Comparison of ENCODE assay signal across 14 cellular contexts in genomic region chr1:100734716-100735115, GRCh38. TPM values are rescaled to one million over a fixed set of nuclear protein-coding genes. Genes with fewer than 3 reads are reported as not detected.
A peak's percentile ranks its signal among the peaks of the same experiment; 100 is the strongest.
DNase-seq lines count a peak whose midpoint lies in the region; TF ChIP-seq lines count a peak whose summit lies in the region.
"Had no signal": no experiment of that assay in that cellular context is flagged by ENCODE, and none has a peak within 500 bp of the region (broad histone marks: within the 10 kb centered on the region; RNA-seq: fewer than 3 reads in every experiment).

No MANE protein-coding gene starts in this region.

- no peak for TF ChIP-seq CTCF in epithelial cell of proximal tubule (conservative IDR thresholded peaks at IDR 0.05; ENCODE audit: low read depth, low read length)
- no peak for TF ChIP-seq CTCF in neural progenitor cell (IDR thresholded peaks at IDR 0.05)
- TF ChIP-seq CTCF in dorsolateral prefrontal cortex (IDR thresholded peaks at IDR 0.05 in 54 of 56, conservative IDR thresholded peaks at IDR 0.05 in 2 of 56; ENCODE audit: low read depth in 1 of 56, partially characterized antibody in 56 of 56), result no peak

- no peaks in the 10 kb centered on the region for H3K27me3 Mint-ChIP-seq in neural progenitor cell (ENCODE audit: insufficient read depth, low read depth)

- no peaks in the 10 kb centered on the region for H3K79me2 ChIP-seq in neural progenitor cell (ENCODE audit: low read depth)

- H3K4me3 Mint-ChIP-seq in neural progenitor cell, result no peak overlapping the region
- H3K4me3 Mint-ChIP-seq: CD14-positive monocyte; naive thymus-derived CD4-positive, alpha-beta T cell had no signal

- no peak overlapping the region for H3K27ac Mint-ChIP-seq in neural progenitor cell
- H3K27ac Mint-ChIP-seq: CD14-positive monocyte; naive thymus-derived CD4-positive, alpha-beta T cell had no signal

- intact Hi-C loops in dorsolateral prefrontal cortex (cut with DNase I), result no loop called here

- H3F3A ChIP-seq in neural progenitor cell (ENCODE audit: low read depth), result peaks cover 19% of the 10 kb centered on the region

- H2AFZ ChIP-seq in neural progenitor cell (replicated peaks), result no peak overlapping the region

- no peaks in the 10 kb centered on the region for H3K36me3 ChIP-seq in neural progenitor cell

- no peaks in the 10 kb centered on the region for H3K27me3 ChIP-seq in neural progenitor cell
- H3K27me3 ChIP-seq in dorsolateral prefrontal cortex, result no peaks in the 10 kb centered on the region

- H3K4me1 ChIP-seq in neural progenitor cell, result peaks cover 33% of the 10 kb centered on the region

- DNase-seq in AG08396 (ENCODE audit: low spot score) (peak; percentile 14), M059J (ENCODE audit: low read depth) (peak; percentile 91), epithelial cell of proximal tubule (ENCODE audit: low read depth) (peak; percentile 68), neural progenitor cell (ENCODE audit: low spot score) (no peak), NK-92 (lab: John Stamatoyannopoulos, UW; ENCODE audit: unreplicated experiment) (no peak), dorsolateral prefrontal cortex (no peak), NCI-H345 (lab: John Stamatoyannopoulos, UW) (no peak), mucosa of gallbladder (ENCODE audit: low spot score) (no peak)
- DNase-seq: naive thymus-derived CD4-positive, alpha-beta T cell; stimulated activated CD4-positive, alpha-beta T cell treated with anti-CD3 and anti-CD28 coated beads, Interleukin-1b, Interleukin-23, amount 100 ng/mL, for 48 hours; stimulated activated naive CD8-positive, alpha-beta T cell treated with anti-CD3 and anti-CD28 coated beads, Interleukin-15, Interleukin-2, amounts not matched to agents 100 U/mL and 50 U/mL, for 24 hours had no signal

- peak overlapping the region; percentile 39 for H3K4me2 ChIP-seq in neural progenitor cell

- H4K20me1 ChIP-seq in neural progenitor cell (ENCODE audit: low read depth), result no peaks in the 10 kb centered on the region

- peaks cover 3% of the 10 kb centered on the region for H3K36me3 Mint-ChIP-seq in neural progenitor cell
- H3K36me3 Mint-ChIP-seq: CD14-positive monocyte; naive thymus-derived CD4-positive, alpha-beta T cell had no signal

- no peaks in the 10 kb centered on the region for H3K9me3 ChIP-seq in neural progenitor cell (ENCODE audit: low read depth)

- H3K9ac ChIP-seq in neural progenitor cell, result no peak overlapping the region

- H3K9me3 Mint-ChIP-seq in neural progenitor cell, result no peaks in the 10 kb centered on the region

- H3K27ac ChIP-seq in neural progenitor cell, result no peak overlapping the region
- H3K27ac ChIP-seq in dorsolateral prefrontal cortex, result no peak overlapping the region
- H3K27ac ChIP-seq: RWPE1 had no signal

- H3K4me3 ChIP-seq in epithelial cell of proximal tubule (ENCODE audit: low read depth, low read length) (no peak overlapping the region), neural progenitor cell (no peak overlapping the region), dorsolateral prefrontal cortex (no peak overlapping the region)

- H3K4me1 Mint-ChIP-seq in neural progenitor cell, result peaks cover 14% of the 10 kb centered on the region
- H3K4me1 Mint-ChIP-seq: CD14-positive monocyte; naive thymus-derived CD4-positive, alpha-beta T cell had no signal

RNA-seq across cellular contexts. Expression of gene VCAM1, which starts 15.2 kb away (rescaled TPM):
- 2.8 and 5.0 TPM in 2 replicates for total RNA-seq in M059J (2014; rRNA removed; shearing (Covaris generic))
- total RNA-seq in epithelial cell of proximal tubule, result 14.0 and 49.2 TPM in 2 replicates
- total RNA-seq in neural progenitor cell (ENCODE audit: low replicate concordance), result 0.34 and 2.1 TPM in 2 replicates
- 10 to 100 TPM in 6 of 120 experiments, 1 to 10 TPM in 109, under 1 TPM in 5; 0.66 to 34.7 (median 2.9) TPM for total RNA-seq in dorsolateral prefrontal cortex
- 9.7 TPM for total RNA-seq in mucosa of gallbladder
- total RNA-seq: H1; naive thymus-derived CD4-positive, alpha-beta T cell had no signal

Comparison
In these comparisons a context has a peak if more than half of its experiments do, and no peak if none do; other contexts are left out.
1. DNase-seq: peak in AG08396 (single experiment), M059J (single experiment) and epithelial cell of proximal tubule (single experiment); none in neural progenitor cell (single experiment), NK-92 (single experiment), dorsolateral prefrontal cortex (0 of 10), NCI-H345 (single experiment) and mucosa of gallbladder (single experiment).